Comparison of ENCODE assay signal across 21 cellular contexts in genomic region chrX:115603534-115604074, GRCh38. TPM values are rescaled to one million over a fixed set of nuclear protein-coding genes. Genes with fewer than 3 reads are reported as not detected.
DNase-seq lines count a peak whose midpoint lies in the region; ATAC-seq and TF ChIP-seq lines count a peak whose summit lies in the region.
"Had no signal": no experiment of that assay in that cellular context is flagged by ENCODE, and none has a peak within 500 bp of the region (broad histone marks: within the 10 kb centered on the region; RNA-seq: fewer than 3 reads in every experiment).

No MANE protein-coding gene starts in this region.

- H3K4me1 Mint-ChIP-seq in mesothelial cell of epicardium, result peaks cover 50% of the 10 kb centered on the region
- H3K4me1 Mint-ChIP-seq: nephron progenitor cell, T-helper 17 cell had no signal

- peaks cover 22% of the 10 kb centered on the region for H3K36me3 Mint-ChIP-seq in mesothelial cell of epicardium

- intact Hi-C loops in left ventricle myocardium inferior (cut with micrococcal nuclease) (no loop called here), left ventricle myocardium superior (cut with micrococcal nuclease) (no loop called here), vagina (cut with DNase I) (no loop called here)

- H3K27ac ChIP-seq in left ventricle myocardium inferior (replicated peaks) (peak overlapping the region; percentile 76), coronary artery (peak overlapping the region; percentile 46 to 62), vagina (peak overlapping the region; percentile 29)
- H3K27ac ChIP-seq: esophagus muscularis mucosa, prostate gland had no signal

- TF ChIP-seq CTCF in left ventricle myocardium inferior (IDR thresholded peaks at IDR 0.05; ENCODE audit: borderline replicate concordance) (no peak), coronary artery (IDR thresholded peaks at IDR 0.05) (no peak), mesothelial cell of epicardium (IDR thresholded peaks at IDR 0.05; ENCODE audit: unreplicated experiment) (no peak), vagina (IDR thresholded peaks at IDR 0.05) (no peak)

- H3K27ac Mint-ChIP-seq in mesothelial cell of epicardium, result peak overlapping the region; percentile 86
- H3K27ac Mint-ChIP-seq: nephron progenitor cell, T-helper 17 cell had no signal

- H3K4me3 ChIP-seq in left ventricle myocardium inferior (no peak overlapping the region), coronary artery (no peak overlapping the region), vagina (no peak overlapping the region)
- H3K4me3 ChIP-seq: esophagus muscularis mucosa, prostate gland had no signal

- H3K4me3 Mint-ChIP-seq in mesothelial cell of epicardium, result no peak overlapping the region
- H3K4me3 Mint-ChIP-seq: nephron progenitor cell, T-helper 17 cell had no signal

- no peak for TF ChIP-seq POLR2A in vagina (IDR thresholded peaks at IDR 0.05)

- no peaks in the 10 kb centered on the region for H3K27me3 Mint-ChIP-seq in mesothelial cell of epicardium (ENCODE audit: low read depth)
- H3K27me3 Mint-ChIP-seq: T-helper 17 cell had no signal

- no peak for DNase-seq in left ventricle myocardium inferior
- DNase-seq in left ventricle myocardium superior, result no peak
- no peak for DNase-seq in coronary artery (ENCODE audit: low spot score)
- DNase-seq in mesothelial cell of epicardium (ENCODE audit: low spot score in 2 of 2, unreplicated experiment in 2 of 2), result no peak
- no peak for DNase-seq in vagina (ENCODE audit: extremely low spot score in 2 of 2)
- DNase-seq in HUDEP-2 (lab: John Stamatoyannopoulos, UW; ENCODE audit: unreplicated experiment in 76 of 76), result no peak
- no peak for DNase-seq in SW480 (ENCODE audit: low spot score)
- no peak for DNase-seq in KG1 (lab: John Stamatoyannopoulos, UW)
- DNase-seq: ACHN; activated CD8-positive, alpha-beta memory T cell treated with anti-CD3 and anti-CD28 coated beads, Interleukin-2, amount 50 U/mL, for 4 hours; activated effector memory CD4-positive, alpha-beta T cell treated with Interleukin-2 at 50 U/mL for 16 hours; C1 segment of cervical spinal cord; central memory CD4-positive, alpha-beta T cell; left colon; NCI-H187 treated with DMSO at 0.1 percent for 48 hours; NCI-H774; nephron progenitor cell; stimulated activated CD4-positive, alpha-beta T cell treated with anti-CD3 and anti-CD28 coated beads, Interleukin-4, amount 100 ng/mL, for 4 hours; T-helper 17 cell had no signal

- H3K9me3 ChIP-seq in left ventricle myocardium inferior (replicated peaks) (no peaks in the 10 kb centered on the region), vagina (no peaks in the 10 kb centered on the region)
- H3K9me3 ChIP-seq: esophagus muscularis mucosa, prostate gland had no signal

- H3K27me3 ChIP-seq in left ventricle myocardium inferior (ENCODE audit: low read depth) (no peaks in the 10 kb centered on the region), vagina (no peaks in the 10 kb centered on the region)

- no peaks in the 10 kb centered on the region for H3K36me3 ChIP-seq in left ventricle myocardium inferior
- no peaks in the 10 kb centered on the region for H3K36me3 ChIP-seq in vagina
- H3K36me3 ChIP-seq: prostate gland had no signal

- H3K4me1 ChIP-seq in left ventricle myocardium inferior (peaks cover 60% of the 10 kb centered on the region), vagina (peaks cover 6% of the 10 kb centered on the region)
- H3K4me1 ChIP-seq: prostate gland had no signal

- H3K9me3 Mint-ChIP-seq in mesothelial cell of epicardium, result no peaks in the 10 kb centered on the region
- H3K9me3 Mint-ChIP-seq: nephron progenitor cell had no signal

- no peak for ATAC-seq in left ventricle myocardium superior
- ATAC-seq: T-helper 17 cell had no signal

RNA-seq across cellular contexts. Expression of gene PLS3, which starts 42.6 kb away (rescaled TPM):
- 42.7 TPM for total RNA-seq in left ventricle myocardium inferior
- total RNA-seq in left ventricle myocardium superior, result 40.8 TPM
- 417 to 443 TPM (median 428 TPM) in 3 replicates for total RNA-seq in mesothelial cell of epicardium
- 382 TPM for total RNA-seq in vagina
